ENCODE assay signal across 9 cellular contexts in genomic region chr1:235831148-235831547, GRCh38. TPM values are rescaled to one million over a fixed set of nuclear protein-coding genes. Genes with fewer than 3 reads are reported as not detected.
DNase-seq lines count a peak whose midpoint lies in the region; ATAC-seq, FAIRE-seq and TF ChIP-seq lines count a peak whose summit lies in the region.
"Had no signal": no experiment of that assay in that cellular context is flagged by ENCODE, and none has a peak within 500 bp of the region (broad histone marks: within the 10 kb centered on the region; RNA-seq: fewer than 3 reads in every experiment).

No MANE protein-coding gene starts in this region.

- WGBS in small intestine, 3 donors: 69 to 82% (median 78%) methylated on average over 5 of the region's 5 CpGs

- H3K9me3 Mint-ChIP-seq in progenitor cell of endocrine pancreas (ENCODE audit: low read depth): no peaks in the 10 kb centered on the region

- FAIRE-seq in small intestine (lab: Jason Lieb, UNC): no peak
- FAIRE-seq: endothelial cell of umbilical vein had no signal

- peaks cover 2% of the 10 kb centered on the region for H3K36me3 Mint-ChIP-seq in progenitor cell of endocrine pancreas (ENCODE audit: insufficient read depth)

- H3K4me3 ChIP-seq in small intestine (ENCODE audit: low read depth in 1 of 2, low read length in 2 of 2): no peak overlapping the region

- H3K4me3 Mint-ChIP-seq in progenitor cell of endocrine pancreas (ENCODE audit: low read depth): no peak overlapping the region

- H3K4me1 ChIP-seq in small intestine (ENCODE audit: control insufficient read depth in 2 of 2, insufficient read depth in 1 of 2, low read depth in 1 of 2, low read length in 1 of 2): peaks cover 0 to 6% of the 10 kb centered on the region in 2 donors

- CTCF ChIA-PET in GM10248 (lab: Yijun Ruan, JAX): interaction anchor here (1.3 to 11.3 kb wide), 3 partner anchors 9 to 141 kb away, joined by 4 to 95 read pairs (median 6); no protein-coding TSS in a partner anchor

- DNase-seq in GM10248 (ENCODE audit: extremely low spot score) (peak; percentile 36), HPDE6-E6E7 (ENCODE audit: extremely low spot score) (peak; percentile 3), cerebellar cortex (ENCODE audit: low spot score) (peak; percentile 79), small intestine (no peak), DMS 273 treated with DMSO at 0.1 percent for 48 hours (lab: John Stamatoyannopoulos, UW) (no peak), progenitor cell of endocrine pancreas (ENCODE audit: low spot score, unreplicated experiment) (no peak)
- DNase-seq in stimulated activated CD8-positive, alpha-beta memory T cell treated with anti-CD3 and anti-CD28 coated beads, Interleukin-7, amount 100 ng/mL, for 48 hours (ENCODE audit: extremely low read depth in 1 of 2, low read depth in 1 of 2): peak; percentile 10 to 31

- no peaks in the 10 kb centered on the region for H3K27me3 Mint-ChIP-seq in progenitor cell of endocrine pancreas

- TF ChIP-seq CTCF in GM10248 (IDR thresholded peaks at IDR 0.05; ENCODE audit: control extremely low read depth, extremely low read depth, low read depth, missing control alignments) (no peak), progenitor cell of endocrine pancreas (IDR thresholded peaks at IDR 0.05; ENCODE audit: unreplicated experiment) (no peak)

- H3K27ac Mint-ChIP-seq in progenitor cell of endocrine pancreas: no peak overlapping the region

- no peaks in the 10 kb centered on the region for H3K36me3 ChIP-seq in small intestine (ENCODE audit: control insufficient read depth in 2 of 2, insufficient read depth in 2 of 2, low read length in 2 of 2)

- H3K27me3 ChIP-seq in small intestine (ENCODE audit: control insufficient read depth in 2 of 2, insufficient read depth in 2 of 2, low read length in 2 of 2): no peaks in the 10 kb centered on the region

- no peaks in the 10 kb centered on the region for H3K4me1 Mint-ChIP-seq in progenitor cell of endocrine pancreas (ENCODE audit: low read depth)

- no peak overlapping the region for H3K27ac ChIP-seq in small intestine (ENCODE audit: low read depth in 1 of 2, low read length in 1 of 2)

- POLR2A ChIA-PET in GM10248 (lab: Yijun Ruan, JAX): no interaction called here

- peak; percentile 85 for ATAC-seq in GM21447 (IDR thresholded peaks at IDR 0.05; ENCODE audit: unreplicated experiment)

- H3K9me3 ChIP-seq in small intestine (ENCODE audit: control insufficient read depth, low read depth): no peaks in the 10 kb centered on the region

RNA-seq across cellular contexts. Expression of gene LYST, which starts 35.6 kb away (rescaled TPM):
- 1 to 10 TPM; 2.9 to 5.7 (median 4.3) TPM for polyA plus RNA-seq in small intestine
- 11.4 and 11.7 TPM in 2 replicates for total RNA-seq in progenitor cell of endocrine pancreas

Comparison
In these comparisons a context has a peak if more than half of its experiments do, and no peak if none do; other contexts are left out.
1. DNase-seq: peak in GM10248 (single experiment), HPDE6-E6E7 (single experiment), cerebellar cortex (single experiment) and stimulated activated CD8-positive, alpha-beta memory T cell treated with anti-CD3 and anti-CD28 coated beads, Interleukin-7, amount 100 ng/mL, for 48 hours (2 of 2); none in small intestine (single experiment), DMS 273 treated with DMSO at 0.1 percent for 48 hours (single experiment) and progenitor cell of endocrine pancreas (single experiment).